In the genomic region with DNA sequence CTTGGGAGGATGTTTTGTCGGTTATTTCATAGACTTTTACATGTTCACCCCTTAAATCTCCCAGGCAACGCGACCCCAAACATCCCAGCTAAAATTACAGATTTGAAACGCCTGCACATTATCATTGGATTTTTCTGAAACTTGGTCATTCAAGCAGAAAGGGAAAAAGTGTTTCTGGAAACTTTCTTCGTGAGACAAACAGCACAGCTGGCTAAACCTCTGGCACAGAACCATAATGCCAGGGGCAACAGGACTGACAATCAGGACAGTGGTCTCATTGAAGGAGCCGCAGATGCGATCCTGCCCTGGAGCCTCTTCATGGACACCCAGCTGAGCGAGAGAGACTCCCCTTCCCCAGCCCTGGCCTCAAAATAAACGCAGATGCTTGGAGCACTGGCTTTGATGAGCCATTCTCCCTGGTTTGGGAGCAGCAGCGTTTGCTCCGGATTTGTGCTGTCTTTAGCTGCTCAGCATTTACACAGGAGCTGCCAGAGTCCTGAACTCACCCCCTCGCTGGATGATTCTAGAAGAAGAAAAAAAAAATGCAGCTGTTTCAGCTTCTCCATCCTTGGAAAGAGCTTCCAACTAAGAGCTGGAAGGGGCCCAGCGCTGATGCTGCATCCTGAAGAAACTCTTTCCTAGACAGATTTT, we compare ENCODE assay signal across 12 cellular contexts. TPM values are rescaled to one million over a fixed set of nuclear protein-coding genes. Genes with fewer than 3 reads are reported as not detected.
DNase-seq lines count a peak whose midpoint lies in the region; FAIRE-seq and TF ChIP-seq lines count a peak whose summit lies in the region.
"Had no signal": no experiment of that assay in that cellular context is flagged by ENCODE, and none has a peak within 500 bp of the region (broad histone marks: within the 10 kb centered on the region; RNA-seq: fewer than 3 reads in every experiment).

No MANE protein-coding gene starts in this region.

- peaks cover 33% of the 10 kb centered on the region for H4K20me1 ChIP-seq in smooth muscle cell (ENCODE audit: low read depth)

- no peak overlapping the region for H2BK15ac ChIP-seq in mesenchymal stem cell (ENCODE audit: low read depth, poor library complexity, severe bottlenecking)

- no peak overlapping the region for H3K14ac ChIP-seq in mesenchymal stem cell (ENCODE audit: low read length in 2 of 2)

- H3K4me2 ChIP-seq in mesenchymal stem cell (ENCODE audit: low read length, poor library complexity, severe bottlenecking): no peak overlapping the region
- peak overlapping the region; percentile 82 for H3K4me2 ChIP-seq in smooth muscle cell

- H3K18ac ChIP-seq in mesenchymal stem cell (ENCODE audit: low read depth in 1 of 2, low read length in 2 of 2): peak overlapping the region; percentile 25 to 56

- H3F3A ChIP-seq in smooth muscle cell (ENCODE audit: low read depth): peaks cover 49% of the 10 kb centered on the region

- WGBS in mesenchymal stem cell: 74% methylated on average over 13 of the region's 13 CpGs
- WGBS in smooth muscle cell (ENCODE audit: low lambda C conversion rate): 19% methylated on average over 13 of the region's 13 CpGs

- no peaks in the 10 kb centered on the region for H3K36me3 ChIP-seq in Peyer's patch
- no peaks in the 10 kb centered on the region for H3K36me3 ChIP-seq in mesenchymal stem cell (ENCODE audit: control insufficient read depth in 1 of 2, insufficient read depth in 2 of 2, low read depth in 1 of 2, low read length in 2 of 2)
- H3K36me3 ChIP-seq in smooth muscle cell (ENCODE audit: low read depth): no peaks in the 10 kb centered on the region

- no peak for TF ChIP-seq POLR2A in Peyer's patch (IDR thresholded peaks at IDR 0.05)

- H3K4ac ChIP-seq in mesenchymal stem cell (ENCODE audit: low read depth in 1 of 2, low read length in 2 of 2): no peak overlapping the region

- no peaks in the 10 kb centered on the region for H3K79me1 ChIP-seq in mesenchymal stem cell (replicated peaks; ENCODE audit: low read length, poor library complexity, severe bottlenecking)

- peak overlapping the region; percentile 91 for H2BK120ac ChIP-seq in mesenchymal stem cell (ENCODE audit: low read depth, low read length)

- H3K23ac ChIP-seq in mesenchymal stem cell (ENCODE audit: low read length in 2 of 2): no peak overlapping the region

- peak; percentile 82 for FAIRE-seq in endometrium (lab: Jason Lieb, UNC)
- FAIRE-seq: GM19239 had no signal

- H2BK12ac ChIP-seq in mesenchymal stem cell (ENCODE audit: low read length in 2 of 2): peak overlapping the region; percentile 23 to 81

- H3K9ac ChIP-seq in mesenchymal stem cell (ENCODE audit: low read length) (peak overlapping the region; percentile 53), smooth muscle cell (ENCODE audit: low read depth) (peak overlapping the region; percentile 82)

- H4K91ac ChIP-seq in mesenchymal stem cell (ENCODE audit: low read length): peak overlapping the region; percentile 65

- TF ChIP-seq CTCF in Peyer's patch (IDR thresholded peaks at IDR 0.05) (no peak), smooth muscle cell (IDR thresholded peaks at IDR 0.05; ENCODE audit: borderline replicate concordance, insufficient read depth, poor library complexity, severe bottlenecking) (no peak)

- peaks cover 76% of the 10 kb centered on the region for H3K79me2 ChIP-seq in smooth muscle cell (ENCODE audit: low read depth)

- H4K8ac ChIP-seq in mesenchymal stem cell (ENCODE audit: low read length): peak overlapping the region; percentile 54

- no peaks in the 10 kb centered on the region for H3K27me3 ChIP-seq in Peyer's patch
- peaks cover 0 to 47% of the 10 kb centered on the region in 2 experiments for H3K27me3 ChIP-seq in mesenchymal stem cell (ENCODE audit: control insufficient read depth in 1 of 2, insufficient read depth in 1 of 2, low read length in 2 of 2)
- no peaks in the 10 kb centered on the region for H3K27me3 ChIP-seq in smooth muscle cell (ENCODE audit: low read depth)

- no peak overlapping the region for H2BK5ac ChIP-seq in mesenchymal stem cell (ENCODE audit: low read depth, low read length, poor library complexity, severe bottlenecking)

- DNase-seq in Peyer's patch: peak in 1 of 3 donors; percentile 61
- DNase-seq in mesenchymal stem cell: peak; percentile 76
- DNase-seq in smooth muscle cell (lab: John Stamatoyannopoulos, UW; ENCODE audit: unreplicated experiment): peak; percentile 24
- no peak for DNase-seq in DMS 273 treated with DMSO at 0.1 percent for 48 hours (lab: John Stamatoyannopoulos, UW)
- DNase-seq in NCI-H1417 treated with DMSO at 0.1 percent for 48 hours (lab: John Stamatoyannopoulos, UW): no peak
- DNase-seq in activated CD4-positive, CD25-positive, alpha-beta regulatory T cell treated with anti-CD3 and anti-CD28 coated beads, Interleukin-2, amount 50 U/mL, for 72 hours: no peak
- DNase-seq in D341Med (ENCODE audit: low spot score): no peak
- DNase-seq: CD4-positive, CD25-positive, alpha-beta regulatory T cell; NCI-H1694 had no signal

- no peaks in the 10 kb centered on the region for H3K9me3 ChIP-seq in Peyer's patch
- H3K9me3 ChIP-seq in mesenchymal stem cell (ENCODE audit: control insufficient read depth, low read length): no peaks in the 10 kb centered on the region
- H3K9me3 ChIP-seq in smooth muscle cell (replicated peaks; ENCODE audit: low read depth): no peaks in the 10 kb centered on the region

- H2AFZ ChIP-seq in mesenchymal stem cell (ENCODE audit: low read depth, low read length): no peak overlapping the region
- peak overlapping the region; percentile 21 for H2AFZ ChIP-seq in smooth muscle cell (ENCODE audit: low read depth)

- H3K27ac ChIP-seq in Peyer's patch (peak overlapping the region; percentile 1 to 73 (median 56)), mesenchymal stem cell (ENCODE audit: low read length, poor library complexity, severe bottlenecking) (no peak overlapping the region), smooth muscle cell (ENCODE audit: low read depth) (peak overlapping the region; percentile 97)
- H3K27ac ChIP-seq: HL-60 had no signal

- H3K4me1 ChIP-seq in Peyer's patch (no peaks in the 10 kb centered on the region), mesenchymal stem cell (ENCODE audit: control insufficient read depth, insufficient read depth, low read depth, low read length) (peaks cover 3% of the 10 kb centered on the region), smooth muscle cell (ENCODE audit: low read depth) (peaks cover 25% of the 10 kb centered on the region)

- H3K4me3 ChIP-seq in Peyer's patch: no peak overlapping the region
- H3K4me3 ChIP-seq in mesenchymal stem cell (ENCODE audit: insufficient read depth in 1 of 2, low read depth in 1 of 2, low read length in 2 of 2): no peak overlapping the region
- H3K4me3 ChIP-seq in smooth muscle cell: peak overlapping the region; percentile 30

- no peak overlapping the region for H2AK5ac ChIP-seq in mesenchymal stem cell (ENCODE audit: low read length, severe bottlenecking)

RNA-seq across cellular contexts. Expression of gene AFAP1L2, which starts 30.0 kb away (rescaled TPM):
- total RNA-seq in Peyer's patch: 10 to 100 TPM in 2 of 4 donors, 1 to 10 TPM in 2; 6.5 to 35.5 (median 12.9) TPM
- 60.2 TPM for polyA plus RNA-seq in mesenchymal stem cell (2013, experiment 1 of 2)
- polyA plus RNA-seq in mesenchymal stem cell (2013, experiment 2 of 2): 57.6 TPM
- total RNA-seq in smooth muscle cell: 36.7 and 47.2 TPM in 2 replicates
- polyA plus RNA-seq in smooth muscle cell: 35.4 and 43.3 TPM in 2 replicates

Comparison
In these comparisons a context has a peak if more than half of its experiments do, and no peak if none do; other contexts are left out.
1. DNase-seq: peak in mesenchymal stem cell (single experiment) and smooth muscle cell (single experiment); none in DMS 273 treated with DMSO at 0.1 percent for 48 hours (single experiment), NCI-H1417 treated with DMSO at 0.1 percent for 48 hours (single experiment), activated CD4-positive, CD25-positive, alpha-beta regulatory T cell treated with anti-CD3 and anti-CD28 coated beads, Interleukin-2, amount 50 U/mL, for 72 hours (single experiment) and D341Med (single experiment).